In genomic region chr7:80151274-80151665, GRCh38 we compare ENCODE assay signal across 10 cellular contexts. TPM values are rescaled to one million over a fixed set of nuclear protein-coding genes. Genes with fewer than 3 reads are reported as not detected.
A peak's percentile ranks its signal among the peaks of the same experiment; 100 is the strongest.
DNase-seq lines count a peak whose midpoint lies in the region; ATAC-seq, FAIRE-seq and TF ChIP-seq lines count a peak whose summit lies in the region.
"Had no signal": no experiment of that assay in that cellular context is flagged by ENCODE, and none has a peak within 500 bp of the region (broad histone marks: within the 10 kb centered on the region; RNA-seq: fewer than 3 reads in every experiment).

No MANE protein-coding gene starts in this region.

- DNase-seq in AG08395 (ENCODE audit: low spot score) = peak; percentile 63
- no peak for DNase-seq in SK-N-SH
- DNase-seq in fibroblast of villous mesenchyme (ENCODE audit: low read depth) = peak; percentile 87
- DNase-seq in GM19239 (ENCODE audit: insufficient read length, low spot score) = no peak
- DNase-seq in vagina (ENCODE audit: extremely low spot score in 2 of 2) = no peak
- DNase-seq: dermis blood vessel endothelial cell had no signal

- POLR2A ChIA-PET in SK-N-SH (lab: Yijun Ruan, JAX) = no interaction called here

- intact Hi-C loops in vagina (cut with DNase I) = no loop called here

- H3K9ac ChIP-seq in SK-N-SH = no peak overlapping the region

- peak overlapping the region; percentile 26 to 89; a peak in 2 of 4 replicates for H3K27ac ChIP-seq in SK-N-SH (ENCODE audit: low read depth in 2 of 2, low read length in 1 of 2)
- H3K27ac ChIP-seq in vagina = no peak overlapping the region

- TF ChIP-seq RAD21 in SK-N-SH (IDR thresholded peaks at IDR 0.05; ENCODE audit: low read length) = no peak

- H3F3A ChIP-seq in SK-N-SH (replicated peaks; ENCODE audit: insufficient read depth) = peaks cover 28% of the 10 kb centered on the region

- no peak overlapping the region for H2AFZ ChIP-seq in SK-N-SH (ENCODE audit: low read depth)

- H4K20me1 ChIP-seq in SK-N-SH (ENCODE audit: insufficient read depth) = peaks cover 76% of the 10 kb centered on the region

- peaks cover 99% of the 10 kb centered on the region for H3K79me2 ChIP-seq in SK-N-SH (ENCODE audit: insufficient read depth)

- H3K4me1 ChIP-seq in SK-N-SH (ENCODE audit: control insufficient read depth in 1 of 2, insufficient read depth in 2 of 2, low read depth in 1 of 2, low read length in 1 of 2) = peaks cover 49 to 50% of the 10 kb centered on the region in 2 experiments
- H3K4me1 ChIP-seq in vagina = peaks cover 74% of the 10 kb centered on the region

- H3K4me3 ChIP-seq in SK-N-SH (ENCODE audit: low read depth in 2 of 2, low read length in 1 of 2) (no peak overlapping the region), fibroblast of villous mesenchyme (ENCODE audit: low read depth, low read length) (no peak overlapping the region), vagina (no peak overlapping the region)
- H3K4me3 ChIP-seq: lung had no signal

- H3K9me2 ChIP-seq in SK-N-SH = no peaks in the 10 kb centered on the region

- CTCF ChIA-PET in SK-N-SH (lab: Yijun Ruan, JAX) = interaction anchor here (1.0 to 1.5 kb wide), 2 partner anchors 11 to 257 kb away, joined by 4 to 5 read pairs; no protein-coding TSS in a partner anchor

- no peak for FAIRE-seq in GM19239 (lab: Jason Lieb, UNC)

- TF ChIP-seq POLR2A in vagina (IDR thresholded peaks at IDR 0.05) = no peak

- H3K9me3 ChIP-seq in SK-N-SH (no peaks in the 10 kb centered on the region), vagina (no peaks in the 10 kb centered on the region)

- H3K36me3 ChIP-seq in SK-N-SH (replicated peaks in 1 of 2; ENCODE audit: control insufficient read depth in 1 of 2, insufficient read depth in 2 of 2, low read length in 1 of 2) (peaks cover 0 to 4% of the 10 kb centered on the region in 2 experiments), vagina (no peaks in the 10 kb centered on the region)

- H3K4me2 ChIP-seq in SK-N-SH = peak overlapping the region; percentile 8; the same call in 1 of the 2 replicates

- 0 out of 4 replicates have a peak, but pooled peaks of 1 of the 2 experiments have one; percentile 21 for TF ChIP-seq EP300 in SK-N-SH (IDR thresholded peaks at IDR 0.05; ENCODE audit: borderline replicate concordance in 1 of 2, low read depth in 1 of 2, low read length in 1 of 2)

- ATAC-seq in GM19463 (IDR thresholded peaks at IDR 0.05; ENCODE audit: unreplicated experiment) (peak; percentile 64), HG03280 (IDR thresholded peaks at IDR 0.05; ENCODE audit: unreplicated experiment) (no peak), GM21447 (IDR thresholded peaks at IDR 0.05; ENCODE audit: unreplicated experiment) (no peak)

- 0 out of 2 replicates have a peak, but pooled peaks have one; percentile 11 for TF ChIP-seq CTCF in SK-N-SH (IDR thresholded peaks at IDR 0.05)
- TF ChIP-seq CTCF in fibroblast of villous mesenchyme (IDR thresholded peaks at IDR 0.05; ENCODE audit: insufficient read depth, low read depth, low read length) = no peak
- no peak for TF ChIP-seq CTCF in vagina (IDR thresholded peaks at IDR 0.05)

- no peaks in the 10 kb centered on the region for H3K27me3 ChIP-seq in SK-N-SH (ENCODE audit: insufficient read depth)
- H3K27me3 ChIP-seq in vagina = no peaks in the 10 kb centered on the region

TF ChIP-seq in SK-N-SH, 30 proteins besides CTCF, POLR2A, EP300 and RAD21:
- TF ChIP-seq NFIC (IDR thresholded peaks at IDR 0.05; ENCODE audit: borderline replicate concordance) (no peak; the same call in 1 of the 2 replicates), TCF12 (IDR thresholded peaks at IDR 0.05) (peak; percentile 32; the same call in 1 of the 2 replicates)

RNA-seq across cellular contexts. Expression of gene GNAI1, which starts 16.6 kb away (rescaled TPM):
- polyA plus RNA-seq in SK-N-SH (2012; rRNA removed) = 67.4 and 69.1 TPM in 2 replicates
- polyA plus RNA-seq in SK-N-SH (2012; cell fraction: cytosol; rRNA removed) = 81.2 and 125 TPM in 2 replicates
- polyA plus RNA-seq in SK-N-SH (2012; cell fraction: nucleus; rRNA removed) = 24.5 and 39.9 TPM in 2 replicates
- total RNA-seq in fibroblast of villous mesenchyme (56.0 and 73.8 TPM in 2 replicates), vagina (50.6 TPM)

Comparison
In these comparisons a context has a peak if more than half of its experiments do, and no peak if none do; other contexts are left out.
1. DNase-seq: peak in AG08395 (single experiment) and fibroblast of villous mesenchyme (single experiment); none in SK-N-SH (single experiment), GM19239 (single experiment) and vagina (0 of 2).